Comparison of ENCODE assay signal across 1 cellular context in genomic region chr5:78504726-78505431, GRCh38.
TF ChIP-seq lines count a peak whose summit lies in the region.

No MANE protein-coding gene starts in this region.

TF ChIP-seq in K562, 482 proteins besides CTCF, POLR2A, EP300 and RAD21 (continued from another document):
- TF ChIP-seq NFIX (CRISPR knock-in tag; IDR thresholded peaks at IDR 0.05; ENCODE audit: low read depth) (peak; percentile 23; the same call in 1 of the 2 replicates), NFIC (IDR thresholded peaks at IDR 0.05) (peak; percentile 88)
